Comparison of ENCODE assay signal across 14 cellular contexts in genomic region chr6:113362542-113363430, GRCh38.
DNase-seq lines count a peak whose midpoint lies in the region; ATAC-seq, FAIRE-seq and TF ChIP-seq lines count a peak whose summit lies in the region.
"Had no signal": no experiment of that assay in that cellular context is flagged by ENCODE, and none has a peak within 500 bp of the region (broad histone marks: within the 10 kb centered on the region; RNA-seq: fewer than 3 reads in every experiment).

No MANE protein-coding gene starts in this region.

- no peak for ATAC-seq in left lobe of liver
- no peak for ATAC-seq in stimulated activated effector memory CD8-positive, alpha-beta T cell treated with anti-CD3 and anti-CD28 coated beads, Interleukin-12 subunit alpha, Interleukin-12 subunit beta, amount 100 ng/mL, for 72 hours
- ATAC-seq: activated CD4-positive, CD25-positive, alpha-beta regulatory T cell treated with anti-CD3 and anti-CD28 coated beads, Interleukin-2, amount 50 U/mL, for 24 hours; activated T-cell treated with anti-CD3 and anti-CD28 coated beads, Interleukin-2, amount 50 U/mL, for 4 hours had no signal

- no peak for DNase-seq in HFFc6
- peak; percentile 7 for DNase-seq in RCC 7860 (ENCODE audit: low spot score)
- peak; percentile 14 for DNase-seq in fibroblast of gingiva (ENCODE audit: low read depth)
- no peak for DNase-seq in progenitor cell of endocrine pancreas (ENCODE audit: low spot score, unreplicated experiment)
- no peak for DNase-seq in left lobe of liver (ENCODE audit: low spot score)
- no peak for DNase-seq in central memory CD4-positive, alpha-beta T cell
- DNase-seq in stimulated activated effector memory CD8-positive, alpha-beta T cell treated with anti-CD3 and anti-CD28 coated beads, Interleukin-12 subunit alpha, Interleukin-12 subunit beta, amount 100 ng/mL, for 72 hours (ENCODE audit: low spot score in 2 of 2): no peak
- DNase-seq: activated T-cell treated with anti-CD3 and anti-CD28 coated beads, Interleukin-2, amount 50 U/mL, for 4 hours; aorta; CD4-positive, alpha-beta memory T cell; MV-4-11; NCI-H774; small intestine had no signal

- H3K36me3 Mint-ChIP-seq in HFFc6 (ENCODE audit: low read depth): peaks cover 10% of the 10 kb centered on the region
- H3K36me3 Mint-ChIP-seq in progenitor cell of endocrine pancreas (ENCODE audit: insufficient read depth): no peaks in the 10 kb centered on the region
- no peaks in the 10 kb centered on the region for H3K36me3 Mint-ChIP-seq in stimulated activated effector memory CD8-positive, alpha-beta T cell treated with anti-CD3 and anti-CD28 coated beads, Interleukin-12 subunit alpha, Interleukin-12 subunit beta, amount 100 ng/mL, for 72 hours
- H3K36me3 Mint-ChIP-seq: CD4-positive, alpha-beta memory T cell had no signal

- H3K9me3 Mint-ChIP-seq in HFFc6: no peaks in the 10 kb centered on the region
- no peaks in the 10 kb centered on the region for H3K9me3 Mint-ChIP-seq in progenitor cell of endocrine pancreas (ENCODE audit: low read depth)
- no peaks in the 10 kb centered on the region for H3K9me3 Mint-ChIP-seq in stimulated activated effector memory CD8-positive, alpha-beta T cell treated with anti-CD3 and anti-CD28 coated beads, Interleukin-12 subunit alpha, Interleukin-12 subunit beta, amount 100 ng/mL, for 72 hours
- H3K9me3 Mint-ChIP-seq: activated T-cell treated with anti-CD3 and anti-CD28 coated beads, Interleukin-2, amount 50 U/mL, for 4 hours had no signal

- peak overlapping the region; percentile 79 for H3K27ac Mint-ChIP-seq in HFFc6
- H3K27ac Mint-ChIP-seq in progenitor cell of endocrine pancreas: peak overlapping the region; percentile 73
- H3K27ac Mint-ChIP-seq in stimulated activated effector memory CD8-positive, alpha-beta T cell treated with anti-CD3 and anti-CD28 coated beads, Interleukin-12 subunit alpha, Interleukin-12 subunit beta, amount 100 ng/mL, for 72 hours: no peak overlapping the region

- TF ChIP-seq CTCF in HFFc6 (IDR thresholded peaks at IDR 0.05): no peak
- TF ChIP-seq CTCF in progenitor cell of endocrine pancreas (IDR thresholded peaks at IDR 0.05; ENCODE audit: unreplicated experiment): no peak

- FAIRE-seq in RCC 7860 (lab: Jason Lieb, UNC): no peak

- peak overlapping the region; percentile 61 for H3K4me3 Mint-ChIP-seq in HFFc6
- no peak overlapping the region for H3K4me3 Mint-ChIP-seq in progenitor cell of endocrine pancreas (ENCODE audit: low read depth)
- H3K4me3 Mint-ChIP-seq in stimulated activated effector memory CD8-positive, alpha-beta T cell treated with anti-CD3 and anti-CD28 coated beads, Interleukin-12 subunit alpha, Interleukin-12 subunit beta, amount 100 ng/mL, for 72 hours: no peak overlapping the region
- H3K4me3 Mint-ChIP-seq: activated T-cell treated with anti-CD3 and anti-CD28 coated beads, Interleukin-2, amount 50 U/mL, for 4 hours; CD4-positive, alpha-beta memory T cell had no signal

- H3K4me1 Mint-ChIP-seq in HFFc6 (ENCODE audit: low read depth): peaks cover 86% of the 10 kb centered on the region
- peaks cover 38% of the 10 kb centered on the region for H3K4me1 Mint-ChIP-seq in progenitor cell of endocrine pancreas (ENCODE audit: low read depth)
- H3K4me1 Mint-ChIP-seq in stimulated activated effector memory CD8-positive, alpha-beta T cell treated with anti-CD3 and anti-CD28 coated beads, Interleukin-12 subunit alpha, Interleukin-12 subunit beta, amount 100 ng/mL, for 72 hours: no peaks in the 10 kb centered on the region
- H3K4me1 Mint-ChIP-seq: CD4-positive, alpha-beta memory T cell had no signal

- H3K27me3 Mint-ChIP-seq in HFFc6 (ENCODE audit: insufficient read depth): no peaks in the 10 kb centered on the region
- no peaks in the 10 kb centered on the region for H3K27me3 Mint-ChIP-seq in progenitor cell of endocrine pancreas
- H3K27me3 Mint-ChIP-seq: CD4-positive, alpha-beta memory T cell had no signal

Comparison
In these comparisons a context has a peak if more than half of its experiments do, and no peak if none do; other contexts are left out.
1. DNase-seq: peak in RCC 7860 (single experiment) and fibroblast of gingiva (single experiment); none in HFFc6 (single experiment), progenitor cell of endocrine pancreas (single experiment), left lobe of liver (single experiment), central memory CD4-positive, alpha-beta T cell (single experiment) and stimulated activated effector memory CD8-positive, alpha-beta T cell treated with anti-CD3 and anti-CD28 coated beads, Interleukin-12 subunit alpha, Interleukin-12 subunit beta, amount 100 ng/mL, for 72 hours (0 of 2).